In the genomic region with DNA sequence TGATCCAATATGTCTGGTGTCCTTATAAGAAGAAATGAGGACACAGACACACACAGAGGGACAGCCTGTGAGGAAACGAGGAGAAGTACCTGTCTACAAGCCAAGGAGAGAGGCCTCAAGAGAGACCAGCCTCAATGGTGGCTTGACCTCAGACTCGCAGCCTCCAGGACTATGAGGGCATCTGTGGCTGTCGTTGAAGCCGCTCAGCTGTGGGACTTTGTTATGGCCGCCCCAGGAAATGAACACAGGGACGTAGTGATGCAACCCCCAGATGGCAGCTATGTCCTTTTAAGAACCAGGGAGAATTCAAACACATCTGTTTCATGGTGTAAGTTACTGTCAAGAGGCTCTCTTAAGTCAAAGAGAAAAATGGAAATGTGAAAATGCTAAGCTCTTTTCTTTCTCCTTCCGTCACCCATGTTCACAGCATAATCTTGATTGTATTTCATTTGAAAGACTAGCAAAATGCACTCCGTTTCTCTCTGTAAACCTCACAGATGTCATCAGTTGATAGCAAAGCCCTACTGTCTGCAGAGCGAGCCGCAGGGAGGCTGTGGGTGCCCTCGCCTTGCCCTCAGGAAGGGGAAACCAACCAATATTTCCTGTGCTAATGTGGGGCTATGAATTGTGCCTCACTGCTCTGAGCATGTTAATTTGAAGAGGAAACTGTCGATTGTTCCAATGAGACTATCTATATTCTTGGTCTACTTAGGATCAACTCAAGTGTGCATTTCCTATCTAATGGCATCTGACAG, we compare ENCODE assay signal across 9 cellular contexts. TPM values are rescaled to one million over a fixed set of nuclear protein-coding genes. Genes with fewer than 3 reads are reported as not detected.
A peak's percentile ranks its signal among the peaks of the same experiment; 100 is the strongest.
DNase-seq lines count a peak whose midpoint lies in the region; ATAC-seq and TF ChIP-seq lines count a peak whose summit lies in the region.
"Had no signal": no experiment of that assay in that cellular context is flagged by ENCODE, and none has a peak within 500 bp of the region (broad histone marks: within the 10 kb centered on the region; RNA-seq: fewer than 3 reads in every experiment).

No MANE protein-coding gene starts in this region.

- DNase-seq in SIG-M5 treated with dmso at 0.1 percent for 504 hours (lab: John Stamatoyannopoulos, UW; ENCODE audit: unreplicated experiment): peak; percentile 31
- no peak for DNase-seq in SIG-M5 (lab: John Stamatoyannopoulos, UW)
- DNase-seq in colonic mucosa: no peak
- DNase-seq in stimulated activated naive CD8-positive, alpha-beta T cell treated with anti-CD3 and anti-CD28 coated beads, Interleukin-15, Interleukin-2, amounts not matched to agents 100 U/mL and 50 U/mL, for 24 hours: peak; percentile 72
- DNase-seq in C1 segment of cervical spinal cord (lab: John Stamatoyannopoulos, UW): no peak
- DNase-seq in midbrain (lab: John Stamatoyannopoulos, UW): no peak
- DNase-seq: NCI-H2227 treated with DMSO at 0.1 percent for 48 hours had no signal

- no peaks in the 10 kb centered on the region for H3K9me3 ChIP-seq in colonic mucosa

- H3K4me1 ChIP-seq in colonic mucosa: no peaks in the 10 kb centered on the region

- H3K4me3 ChIP-seq in colonic mucosa: no peak overlapping the region

- TF ChIP-seq CTCF in colonic mucosa (IDR thresholded peaks at IDR 0.05): no peak

- peak overlapping the region; percentile 25 for H3K27ac ChIP-seq in colonic mucosa

- no peaks in the 10 kb centered on the region for H3K36me3 ChIP-seq in colonic mucosa

- no peak overlapping the region for H3K9ac ChIP-seq in colonic mucosa (ENCODE audit: low read depth in 2 of 2, low read length in 2 of 2)

- no peaks in the 10 kb centered on the region for H3K27me3 ChIP-seq in colonic mucosa

- ATAC-seq in activated CD4-positive, CD25-positive, alpha-beta regulatory T cell treated with anti-CD3 and anti-CD28 coated beads, Interleukin-2, amount 50 U/mL, for 24 hours: peak; percentile 73 to 75
- ATAC-seq in stimulated activated naive CD8-positive, alpha-beta T cell treated with anti-CD3 and anti-CD28 coated beads, Interleukin-15, Interleukin-2, amounts not matched to agents 100 U/mL and 50 U/mL, for 24 hours: peak; percentile 74
- no peak for ATAC-seq in HG02870 (IDR thresholded peaks at IDR 0.05; ENCODE audit: unreplicated experiment)

- intact Hi-C loops in colonic mucosa (cut with DNase I): no loop called here

RNA-seq across cellular contexts. Expression of gene UBASH3A, which starts 21.3 kb away (rescaled TPM):
- 1 to 10 TPM in 1 of 2 donors, under 1 TPM in 1; 0.93 to 1.5 TPM for total RNA-seq in colonic mucosa

RNA-seq across cellular contexts. Expression of gene TMPRSS3, which starts 29.2 kb away (rescaled TPM):
- 1 to 10 TPM in 1 of 2 donors, under 1 TPM in 1; 0.82 to 1.2 TPM for total RNA-seq in colonic mucosa

RNA-seq across cellular contexts. Expression of gene TFF1, which starts 58.7 kb away (rescaled TPM):
- total RNA-seq in colonic mucosa: 100 to 1,000 TPM; 233 to 916 TPM

Comparison
In these comparisons a context has a peak if more than half of its experiments do, and no peak if none do; other contexts are left out.
1. DNase-seq: peak in SIG-M5 treated with dmso at 0.1 percent for 504 hours (single experiment) and stimulated activated naive CD8-positive, alpha-beta T cell treated with anti-CD3 and anti-CD28 coated beads, Interleukin-15, Interleukin-2, amounts not matched to agents 100 U/mL and 50 U/mL, for 24 hours (single experiment); none in SIG-M5 (single experiment), colonic mucosa (single experiment), C1 segment of cervical spinal cord (0 of 14) and midbrain (single experiment).